Comparison of ENCODE assay signal across 8 cellular contexts in the genomic region with DNA sequence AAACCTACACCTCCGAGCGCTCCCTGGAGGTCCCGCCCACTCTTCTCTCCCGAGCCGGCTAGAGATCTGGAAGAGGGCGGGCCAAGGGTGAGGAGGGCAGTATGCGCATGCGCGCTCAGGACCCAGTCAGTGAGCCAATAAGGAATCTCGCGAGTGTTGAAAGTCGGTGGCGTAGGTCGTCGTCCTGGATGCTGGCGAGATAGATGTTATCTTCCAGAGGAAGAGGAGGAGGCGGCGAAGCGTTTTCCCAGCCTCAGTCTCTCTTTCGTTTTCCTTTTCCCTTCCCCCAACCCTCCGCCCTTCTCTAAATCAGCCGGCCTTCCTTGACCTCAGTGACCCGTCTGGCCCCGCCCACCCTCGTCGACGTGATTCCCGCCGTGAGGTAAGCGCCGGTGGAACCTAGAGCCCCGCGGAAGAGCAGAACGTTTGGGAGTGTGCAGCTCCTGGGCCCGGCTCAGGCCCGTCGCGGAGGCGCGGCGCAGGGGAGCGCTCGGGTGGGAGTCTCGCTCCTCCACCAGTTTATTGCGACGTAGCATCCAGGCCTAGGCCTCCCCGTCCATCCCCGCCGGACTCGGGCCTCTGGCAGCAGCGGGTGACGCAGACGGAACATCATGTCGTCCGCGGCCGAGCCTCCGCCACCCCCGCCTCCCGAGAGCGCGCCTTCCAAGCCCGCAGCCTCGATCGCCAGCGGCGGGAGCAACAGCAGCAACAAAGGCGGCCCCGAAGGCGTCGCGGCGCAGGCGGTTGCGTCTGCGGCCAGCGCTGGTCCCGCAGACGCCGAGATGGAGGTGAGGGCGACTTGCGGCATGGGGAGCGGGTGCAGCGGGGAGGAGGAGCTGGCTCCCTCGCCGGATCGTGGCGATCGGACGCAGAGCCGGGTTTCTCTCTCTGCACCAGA. TPM values are rescaled to one million over a fixed set of nuclear protein-coding genes. Genes with fewer than 3 reads are reported as not detected.
DNase-seq lines count a peak whose midpoint lies in the region; ATAC-seq, FAIRE-seq and TF ChIP-seq lines count a peak whose summit lies in the region.

A gene with protein sequence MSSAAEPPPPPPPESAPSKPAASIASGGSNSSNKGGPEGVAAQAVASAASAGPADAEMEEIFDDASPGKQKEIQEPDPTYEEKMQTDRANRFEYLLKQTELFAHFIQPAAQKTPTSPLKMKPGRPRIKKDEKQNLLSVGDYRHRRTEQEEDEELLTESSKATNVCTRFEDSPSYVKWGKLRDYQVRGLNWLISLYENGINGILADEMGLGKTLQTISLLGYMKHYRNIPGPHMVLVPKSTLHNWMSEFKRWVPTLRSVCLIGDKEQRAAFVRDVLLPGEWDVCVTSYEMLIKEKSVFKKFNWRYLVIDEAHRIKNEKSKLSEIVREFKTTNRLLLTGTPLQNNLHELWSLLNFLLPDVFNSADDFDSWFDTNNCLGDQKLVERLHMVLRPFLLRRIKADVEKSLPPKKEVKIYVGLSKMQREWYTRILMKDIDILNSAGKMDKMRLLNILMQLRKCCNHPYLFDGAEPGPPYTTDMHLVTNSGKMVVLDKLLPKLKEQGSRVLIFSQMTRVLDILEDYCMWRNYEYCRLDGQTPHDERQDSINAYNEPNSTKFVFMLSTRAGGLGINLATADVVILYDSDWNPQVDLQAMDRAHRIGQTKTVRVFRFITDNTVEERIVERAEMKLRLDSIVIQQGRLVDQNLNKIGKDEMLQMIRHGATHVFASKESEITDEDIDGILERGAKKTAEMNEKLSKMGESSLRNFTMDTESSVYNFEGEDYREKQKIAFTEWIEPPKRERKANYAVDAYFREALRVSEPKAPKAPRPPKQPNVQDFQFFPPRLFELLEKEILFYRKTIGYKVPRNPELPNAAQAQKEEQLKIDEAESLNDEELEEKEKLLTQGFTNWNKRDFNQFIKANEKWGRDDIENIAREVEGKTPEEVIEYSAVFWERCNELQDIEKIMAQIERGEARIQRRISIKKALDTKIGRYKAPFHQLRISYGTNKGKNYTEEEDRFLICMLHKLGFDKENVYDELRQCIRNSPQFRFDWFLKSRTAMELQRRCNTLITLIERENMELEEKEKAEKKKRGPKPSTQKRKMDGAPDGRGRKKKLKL (plus strand): TSS at position 389 of the 898 bp plus-strand sequence. CDS start 223 bp downstream, at position 612.

- peak in 1 of 3 experiments; percentile 19 for TF ChIP-seq CTCF in esophagus muscularis mucosa (IDR thresholded peaks at IDR 0.05)

- H3K4me3 ChIP-seq in esophagus muscularis mucosa (peak within 1 kb of the TSS; percentile 73 to 98 (median 84)), muscle layer of duodenum (ENCODE audit: low read depth in 1 of 2, low read length in 2 of 2) (peak within 1 kb of the TSS; percentile 90 to 97)

- intact Hi-C loops in esophagus muscularis mucosa (cut with DNase I), result loop anchor here (10.0 kb wide), 1 partner anchor 309 kb away; no protein-coding TSS in a partner anchor

- H3K27me3 Mint-ChIP-seq in activated T-cell treated with anti-CD3 and anti-CD28 coated beads, Interleukin-2, amount 50 U/mL, for 72 hours (ENCODE audit: low read depth), result no peaks in the 10 kb centered on the region

- DNase-seq in DMS79 (lab: John Stamatoyannopoulos, UW) (peak; percentile 72), RCC 7860 (ENCODE audit: low spot score) (peak; percentile 98), esophagus muscularis mucosa (ENCODE audit: extremely low spot score) (peak; percentile 99)
- DNase-seq in activated T-cell treated with anti-CD3 and anti-CD28 coated beads, Interleukin-2, amount 50 U/mL, for 72 hours, result peak; percentile 93 to 95
- peak; percentile 91 to 95 for DNase-seq in stimulated activated CD8-positive, alpha-beta memory T cell treated with anti-CD3 and anti-CD28 coated beads, Interleukin-7, amount 100 ng/mL, for 4 hours (ENCODE audit: low read depth in 2 of 2)

- TF ChIP-seq EP300 in esophagus muscularis mucosa (IDR thresholded peaks at IDR 0.05), result no peak

- H3K9me3 ChIP-seq in KOPT-K1 (ENCODE audit: insufficient read depth, low read length, poor library complexity, severe bottlenecking) (no peaks in the 10 kb centered on the region), esophagus muscularis mucosa (no peaks in the 10 kb centered on the region), muscle layer of duodenum (ENCODE audit: control insufficient read depth in 1 of 2, low read length in 2 of 2) (no peaks in the 10 kb centered on the region)

- peak within 1 kb of the TSS; percentile 98 for H3K4me3 Mint-ChIP-seq in activated T-cell treated with anti-CD3 and anti-CD28 coated beads, Interleukin-2, amount 50 U/mL, for 72 hours

- no peaks in the 10 kb centered on the region for H3K27me3 ChIP-seq in esophagus muscularis mucosa
- no peaks in the 10 kb centered on the region for H3K27me3 ChIP-seq in muscle layer of duodenum (ENCODE audit: low read depth, low read length)

- peaks cover 29% of the 10 kb centered on the region for H3K4me1 Mint-ChIP-seq in activated T-cell treated with anti-CD3 and anti-CD28 coated beads, Interleukin-2, amount 50 U/mL, for 72 hours (ENCODE audit: low read depth)

- peak; percentile 85 for ATAC-seq in GM21786 (IDR thresholded peaks at IDR 0.05; ENCODE audit: unreplicated experiment)
- ATAC-seq in activated T-cell treated with anti-CD3 and anti-CD28 coated beads, Interleukin-2, amount 50 U/mL, for 72 hours (replicated peaks in 1 of 2), result peak; percentile 85 to 86

- H3K27ac ChIP-seq in KOPT-K1 (ENCODE audit: low read depth, low read length, poor library complexity, severe bottlenecking) (peak within 1 kb of the TSS; percentile 88), esophagus muscularis mucosa (replicated peaks in 1 of 4) (peak within 1 kb of the TSS; percentile 95 to 99 (median 98)), muscle layer of duodenum (ENCODE audit: low read length) (peak within 1 kb of the TSS; percentile 95)

- peak; percentile 75 for TF ChIP-seq POLR2A in esophagus muscularis mucosa (IDR thresholded peaks at IDR 0.05; ENCODE audit: low read depth)

- FAIRE-seq in RCC 7860 (lab: Jason Lieb, UNC), result peak; percentile 89

- peak within 1 kb of the TSS; percentile 96 for H3K27ac Mint-ChIP-seq in activated T-cell treated with anti-CD3 and anti-CD28 coated beads, Interleukin-2, amount 50 U/mL, for 72 hours

- WGBS in esophagus muscularis mucosa, result under 1% methylated on average over 36 of the region's 91 CpGs

- H3K36me3 ChIP-seq in KOPT-K1 (ENCODE audit: insufficient read depth, low read length) (peaks cover 27% of the 10 kb centered on the region), esophagus muscularis mucosa (peaks cover 0 to 14% (median 6%) of the 10 kb centered on the region in 4 donors), muscle layer of duodenum (ENCODE audit: control insufficient read depth in 1 of 2, insufficient read depth in 2 of 2, low read length in 2 of 2) (peaks cover 7 to 10% of the 10 kb centered on the region in 2 donors)

- peaks cover 5 to 8% of the 10 kb centered on the region in 2 donors for H3K36me3 Mint-ChIP-seq in activated T-cell treated with anti-CD3 and anti-CD28 coated beads, Interleukin-2, amount 50 U/mL, for 72 hours (ENCODE audit: insufficient read depth in 2 of 2)

- H3K9me3 Mint-ChIP-seq in activated T-cell treated with anti-CD3 and anti-CD28 coated beads, Interleukin-2, amount 50 U/mL, for 72 hours, result no peaks in the 10 kb centered on the region

- H3K4me1 ChIP-seq in esophagus muscularis mucosa (peaks cover 31 to 43% (median 41%) of the 10 kb centered on the region in 4 donors), muscle layer of duodenum (ENCODE audit: control insufficient read depth in 1 of 2, insufficient read depth in 2 of 2, low read length in 2 of 2) (peaks cover 12 to 33% of the 10 kb centered on the region in 2 donors)

RNA-seq across cellular contexts. Expression of the gene that starts here (rescaled TPM):
- total RNA-seq in activated T-cell treated with anti-CD3 and anti-CD28 coated beads, Interleukin-2, amount 50 U/mL, for 72 hours, result 10 to 100 TPM; 52.6 to 59.1 TPM
- 10 to 100 TPM; 38.0 to 59.8 (median 46.3) TPM for total RNA-seq in esophagus muscularis mucosa

Comparison
In these comparisons a context has a peak if more than half of its experiments do, and no peak if none do; other contexts are left out.
1. Peak in every context shown above with its lines: DNase-seq, ATAC-seq, H3K4me3 ChIP-seq and H3K27ac ChIP-seq.